ENCODE assay signal across 15 cellular contexts in genomic region chr11:125168875-125169537, GRCh38. TPM values are rescaled to one million over a fixed set of nuclear protein-coding genes. Genes with fewer than 3 reads are reported as not detected.
A peak's percentile ranks its signal among the peaks of the same experiment; 100 is the strongest.
DNase-seq lines count a peak whose midpoint lies in the region; ATAC-seq and TF ChIP-seq lines count a peak whose summit lies in the region.
"Had no signal": no experiment of that assay in that cellular context is flagged by ENCODE, and none has a peak within 500 bp of the region (broad histone marks: within the 10 kb centered on the region; RNA-seq: fewer than 3 reads in every experiment).

No MANE protein-coding gene starts in this region.

- H3K27ac ChIP-seq in SJCRH30 (peak overlapping the region; percentile 80; the same call in 1 of the 2 replicates), esophagus muscularis mucosa (replicated peaks in 1 of 4) (peak overlapping the region; percentile 76 to 90 (median 87)), tibial nerve (peak overlapping the region; percentile 31 to 94 (median 69))

- TF ChIP-seq POLR2A in esophagus muscularis mucosa (IDR thresholded peaks at IDR 0.05; ENCODE audit: low read depth) (no peak), tibial nerve (IDR thresholded peaks at IDR 0.05) (no peak)

- peaks cover 81% of the 10 kb centered on the region for H3K4me1 Mint-ChIP-seq in nephron progenitor cell

- H3K27me3 Mint-ChIP-seq in nephron progenitor cell (ENCODE audit: low read depth, poor library complexity) = peaks cover 5% of the 10 kb centered on the region

- intact Hi-C loops in esophagus muscularis mucosa (cut with DNase I) = loop anchor here (5.0 kb wide), 2 partner anchors 53 to 328 kb away; partner anchors contain the start of gene FEZ1

- H3K4me1 ChIP-seq in SJCRH30 (peaks cover 43% of the 10 kb centered on the region), esophagus muscularis mucosa (peaks cover 22 to 69% (median 61%) of the 10 kb centered on the region in 4 donors), tibial nerve (peaks cover 0 to 57% (median 27%) of the 10 kb centered on the region in 4 donors)

- H3K36me3 Mint-ChIP-seq in nephron progenitor cell (ENCODE audit: low read depth) = no peaks in the 10 kb centered on the region
- H3K36me3 Mint-ChIP-seq: stimulated activated naive B cell treated with anti-CD40 and anti-IgM and Interleukin-4, amounts not matched to agents 10 μg/mL and 1 μg/mL and 100 μg/mL, for 72 hours had no signal

- H3K4me3 ChIP-seq in SJCRH30 = no peak overlapping the region
- no peak overlapping the region for H3K4me3 ChIP-seq in esophagus muscularis mucosa
- H3K4me3 ChIP-seq in tibial nerve = no peak overlapping the region

- H3K27me3 ChIP-seq in SJCRH30 (no peaks in the 10 kb centered on the region), esophagus muscularis mucosa (peaks cover 0 to 14% (median 0%) of the 10 kb centered on the region in 4 donors), tibial nerve (no peaks in the 10 kb centered on the region)

- H3K9me3 ChIP-seq in SJCRH30 (replicated peaks) = no peaks in the 10 kb centered on the region
- H3K9me3 ChIP-seq in esophagus muscularis mucosa = no peaks in the 10 kb centered on the region
- no peaks in the 10 kb centered on the region for H3K9me3 ChIP-seq in tibial nerve

- TF ChIP-seq CTCF in esophagus muscularis mucosa (IDR thresholded peaks at IDR 0.05) = no peak
- no peak for TF ChIP-seq CTCF in nephron progenitor cell (IDR thresholded peaks at IDR 0.05)
- no peak for TF ChIP-seq CTCF in tibial nerve (IDR thresholded peaks at IDR 0.05)

- peak overlapping the region; percentile 100 for H3K27ac Mint-ChIP-seq in nephron progenitor cell
- H3K27ac Mint-ChIP-seq: activated CD8-positive, alpha-beta T cell treated with anti-CD3 and anti-CD28 coated beads, Interleukin-2, amount 10 ng/mL, durations not matched to agents 7 days and 5 days; naive B cell; stimulated activated naive B cell treated with anti-CD40 and anti-IgM and Interleukin-4, amounts not matched to agents 10 μg/mL and 1 μg/mL and 100 μg/mL, for 72 hours; T-helper 17 cell had no signal

- H3K36me3 ChIP-seq in SJCRH30 (no peaks in the 10 kb centered on the region), esophagus muscularis mucosa (no peaks in the 10 kb centered on the region), tibial nerve (no peaks in the 10 kb centered on the region)

- TF ChIP-seq EP300 in esophagus muscularis mucosa (IDR thresholded peaks at IDR 0.05) = no peak
- no peak for TF ChIP-seq EP300 in tibial nerve (IDR thresholded peaks at IDR 0.05)

- DNase-seq in SJCRH30 = no peak
- DNase-seq in esophagus muscularis mucosa (ENCODE audit: extremely low spot score) = no peak
- DNase-seq in nephron progenitor cell = no peak
- DNase-seq in tibial nerve (ENCODE audit: low spot score in 2 of 2) = no peak
- DNase-seq in SW 1271 (lab: John Stamatoyannopoulos, UW) = no peak
- DNase-seq in stimulated activated CD4-positive, alpha-beta T cell treated with anti-CD3 and anti-CD28 coated beads, Interleukin-2, amount 100 ng/mL, for 24 hours = no peak
- no peak for DNase-seq in NCI-H2081 (lab: John Stamatoyannopoulos, UW)
- DNase-seq: activated CD8-positive, alpha-beta T cell treated with anti-CD3 and anti-CD28 coated beads, Interleukin-2, amount 10 ng/mL, durations not matched to agents 7 days and 5 days; activated naive CD4-positive, alpha-beta T cell treated with anti-CD3 and anti-CD28 coated beads, Interleukin-2, amount 50 U/mL, for 16 hours; naive B cell; NCI-H2081 treated with DMSO at 0.1 percent for 48 hours; stimulated activated naive B cell treated with anti-CD40 and anti-IgM and Interleukin-4, amounts not matched to agents 10 μg/mL and 1 μg/mL and 100 μg/mL, for 72 hours; T-helper 17 cell had no signal

- WGBS in esophagus muscularis mucosa = 53% methylated on average over 14 of the region's 14 CpGs
- WGBS in tibial nerve, 2 donors = 54 to 55% methylated on average over 14 of the region's 14 CpGs

- peak overlapping the region; percentile 74 for H3K4me3 Mint-ChIP-seq in nephron progenitor cell
- H3K4me3 Mint-ChIP-seq: activated CD8-positive, alpha-beta T cell treated with anti-CD3 and anti-CD28 coated beads, Interleukin-2, amount 10 ng/mL, durations not matched to agents 7 days and 5 days; stimulated activated naive B cell treated with anti-CD40 and anti-IgM and Interleukin-4, amounts not matched to agents 10 μg/mL and 1 μg/mL and 100 μg/mL, for 72 hours; T-helper 17 cell had no signal

- no peaks in the 10 kb centered on the region for H3K9me3 Mint-ChIP-seq in nephron progenitor cell
- H3K9me3 Mint-ChIP-seq: naive B cell; stimulated activated naive B cell treated with anti-CD40 and anti-IgM and Interleukin-4, amounts not matched to agents 10 μg/mL and 1 μg/mL and 100 μg/mL, for 72 hours had no signal

- ATAC-seq in GM21786 (IDR thresholded peaks at IDR 0.05; ENCODE audit: unreplicated experiment) = no peak
- ATAC-seq: activated CD8-positive, alpha-beta T cell treated with anti-CD3 and anti-CD28 coated beads, Interleukin-2, amount 10 ng/mL, durations not matched to agents 7 days and 5 days; HepG2; stimulated activated naive B cell treated with anti-CD40 and anti-IgM and Interleukin-4, amounts not matched to agents 10 μg/mL and 1 μg/mL and 100 μg/mL, for 72 hours; T-helper 17 cell had no signal

RNA-seq across cellular contexts. Expression of gene PKNOX2, which starts 4.5 kb away (rescaled TPM):
- 13.1 and 15.1 TPM in 2 replicates for total RNA-seq in SJCRH30 (2014; rRNA removed; shearing (Covaris generic))
- 1 to 10 TPM in 3 of 4 donors, under 1 TPM in 1; 0.83 to 4.1 (median 2.5) TPM for total RNA-seq in esophagus muscularis mucosa
- total RNA-seq in tibial nerve = 1 to 10 TPM; 5.7 to 7.2 (median 6.4) TPM
- total RNA-seq: activated CD8-positive, alpha-beta T cell treated with anti-CD3 and anti-CD28 coated beads, Interleukin-2, amount 10 ng/mL, durations not matched to agents 7 days and 5 days; HepG2; T-helper 17 cell had no signal

RNA-seq across cellular contexts. Expression of gene TMEM218, which starts 57.6 kb away (rescaled TPM):
- total RNA-seq in SJCRH30 (2014; rRNA removed; shearing (Covaris generic)) = 19.1 and 22.0 TPM in 2 replicates
- total RNA-seq in esophagus muscularis mucosa = 10 to 100 TPM; 13.1 to 20.4 (median 15.5) TPM
- 10 to 100 TPM; 17.2 to 30.6 (median 20.7) TPM for total RNA-seq in tibial nerve
